Comparison of ENCODE assay signal across 12 cellular contexts in the genomic region with DNA sequence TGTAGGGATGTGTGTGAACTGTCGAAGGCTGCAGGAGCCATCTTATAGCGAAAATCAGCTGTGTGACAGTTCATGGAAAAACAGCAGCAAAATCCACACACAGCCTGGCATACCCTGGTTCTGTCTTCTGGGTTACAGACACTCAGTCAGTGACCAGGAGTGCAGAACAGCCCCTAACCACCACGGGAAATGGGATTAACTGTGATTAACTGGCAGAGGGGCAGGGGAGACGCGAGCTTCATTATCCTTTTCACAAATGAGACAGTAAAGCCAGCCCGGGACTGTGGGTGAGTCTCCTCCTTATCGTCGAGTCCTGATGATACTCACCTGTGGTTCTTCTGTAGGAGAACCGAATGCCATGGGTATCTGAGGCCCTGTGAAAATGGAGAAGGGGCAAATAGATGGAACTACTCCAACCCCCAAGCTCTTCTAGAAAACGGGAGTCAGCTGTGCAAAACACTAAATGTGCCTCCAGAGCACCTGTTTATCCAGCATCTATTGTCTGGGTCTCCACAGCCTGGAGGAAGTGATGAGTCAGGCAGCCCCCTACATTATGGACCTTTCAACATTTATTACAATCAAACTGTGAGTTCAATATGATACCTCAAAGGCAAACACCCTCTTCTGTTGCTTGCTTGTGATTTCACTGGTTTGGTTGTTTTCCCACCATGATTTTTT. TPM values are rescaled to one million over a fixed set of nuclear protein-coding genes. Genes with fewer than 3 reads are reported as not detected.
A peak's percentile ranks its signal among the peaks of the same experiment; 100 is the strongest.
DNase-seq lines count a peak whose midpoint lies in the region; ATAC-seq, FAIRE-seq and TF ChIP-seq lines count a peak whose summit lies in the region.
"Had no signal": no experiment of that assay in that cellular context is flagged by ENCODE, and none has a peak within 500 bp of the region (broad histone marks: within the 10 kb centered on the region; RNA-seq: fewer than 3 reads in every experiment).

No MANE protein-coding gene starts in this region.

- H3K4me1 ChIP-seq in kidney (ENCODE audit: control insufficient read depth in 1 of 2, insufficient read depth in 1 of 2, low read depth in 1 of 2, low read length in 2 of 2) (peaks cover 25 to 29% of the 10 kb centered on the region in 2 donors), stomach (peaks cover 0 to 35% (median 26%) of the 10 kb centered on the region in 4 donors)

- TF ChIP-seq POLR2A in stomach (IDR thresholded peaks at IDR 0.05), result no peak
- TF ChIP-seq POLR2A in GM12892 (IDR thresholded peaks at IDR 0.05; ENCODE audit: low read depth, low read length), result no peak

- 61 to 75% (median 63%) methylated on average over 10 of the region's 10 CpGs for WGBS in stomach, 5 donors

- H3K27me3 ChIP-seq in stomach, result no peaks in the 10 kb centered on the region

- ATAC-seq in T-helper 17 cell, result peak; percentile 18
- no peak for ATAC-seq in HG03159 (IDR thresholded peaks at IDR 0.05; ENCODE audit: unreplicated experiment)
- no peak for ATAC-seq in HG03108 (IDR thresholded peaks at IDR 0.05; ENCODE audit: unreplicated experiment)

- DNase-seq in NCI-H1092 treated with DMSO at 0.1 percent for 48 hours (lab: John Stamatoyannopoulos, UW), result peak; percentile 17
- DNase-seq in NCI-H1092 (lab: John Stamatoyannopoulos, UW), result no peak
- DNase-seq in T-helper 17 cell, result no peak
- no peak for DNase-seq in kidney
- DNase-seq in stomach, result no peak
- DNase-seq in GM12892 (ENCODE audit: insufficient read length), result no peak
- DNase-seq: glutamatergic neuron, NCI-H1694 had no signal

- TF ChIP-seq CTCF in kidney (IDR thresholded peaks at IDR 0.05; ENCODE audit: borderline replicate concordance, extremely low read depth, insufficient read depth), result no peak
- no peak for TF ChIP-seq CTCF in stomach (IDR thresholded peaks at IDR 0.05)

- intact Hi-C loops in kidney (cut with DNase I), result no loop called here
- intact Hi-C loops in stomach (cut with DNase I; ENCODE audit: low total_unique reads), result no loop called here

- peak overlapping the region; percentile 19 to 84 for H3K27ac ChIP-seq in kidney (ENCODE audit: low read depth in 2 of 2, low read length in 2 of 2)
- H3K27ac ChIP-seq in stomach, result peak overlapping the region in 4 of 5 donors; percentile 51 to 80 (median 66)
- H3K27ac ChIP-seq: 22Rv1 had no signal

- TF ChIP-seq EP300 in stomach (IDR thresholded peaks at IDR 0.05), result no peak

- peak overlapping the region; percentile 85 for H3K27ac Mint-ChIP-seq in T-helper 17 cell

- FAIRE-seq in kidney (lab: Jason Lieb, UNC) (no peak), GM12892 (lab: Jason Lieb, UNC) (no peak)

- peak overlapping the region; percentile 5 to 15 for H3K9ac ChIP-seq in kidney (ENCODE audit: low read length in 2 of 2)

- H3K9me3 ChIP-seq in T-helper 17 cell (ENCODE audit: control insufficient read depth, low read length, poor library complexity, severe bottlenecking), result no peaks in the 10 kb centered on the region
- H3K9me3 ChIP-seq in kidney (ENCODE audit: control insufficient read depth in 1 of 2, low read length in 2 of 2), result no peaks in the 10 kb centered on the region
- H3K9me3 ChIP-seq in stomach, result no peaks in the 10 kb centered on the region

- peak overlapping the region in 1 of 2 donors; percentile 3 for H3K4me3 ChIP-seq in kidney (ENCODE audit: low read length in 2 of 2)
- H3K4me3 ChIP-seq in stomach, result no peak overlapping the region

- peak overlapping the region; percentile 80 for H3K4me3 Mint-ChIP-seq in T-helper 17 cell

- H3K36me3 Mint-ChIP-seq in T-helper 17 cell (ENCODE audit: low read depth), result peaks cover 4% of the 10 kb centered on the region

- H3K36me3 ChIP-seq in kidney (ENCODE audit: control insufficient read depth in 1 of 2, insufficient read depth in 2 of 2, low read length in 2 of 2) (no peaks in the 10 kb centered on the region), stomach (no peaks in the 10 kb centered on the region)

- H3K4me1 Mint-ChIP-seq in T-helper 17 cell, result peaks cover 20% of the 10 kb centered on the region

- H3K27me3 Mint-ChIP-seq in T-helper 17 cell, result no peaks in the 10 kb centered on the region

RNA-seq across cellular contexts. Expression of gene LRRFIP1, which starts 9.9 kb away (rescaled TPM):
- total RNA-seq in T-helper 17 cell (100 to 1,000 TPM; 175 to 225 TPM), kidney (204 TPM), stomach (100 to 1,000 TPM; 126 to 201 (median 152) TPM)
- polyA plus RNA-seq in kidney (ENCODE audit: insufficient read depth, low read depth, low replicate concordance) (39.1 TPM), stomach (10 to 100 TPM; 31.6 to 43.7 (median 40.6) TPM)
- polyA plus RNA-seq in GM12892 (2012; ENCODE audit: missing spikeins), result 80.1 TPM

RNA-seq across cellular contexts. Expression of gene RAB17, which starts 26.9 kb away (rescaled TPM):
- total RNA-seq in T-helper 17 cell (not detected), kidney (59.1 TPM), stomach (100 to 1,000 TPM in 2 of 5 donors, 10 to 100 TPM in 2, 1 to 10 TPM in 1; 8.8 to 187 (median 25.6) TPM)
- polyA plus RNA-seq in kidney (ENCODE audit: insufficient read depth, low read depth, low replicate concordance) (151 TPM), stomach (10 to 100 TPM; 38.8 to 83.8 (median 62.9) TPM)
- 2.4 TPM for polyA plus RNA-seq in GM12892 (2012; ENCODE audit: missing spikeins)
- total RNA-seq: G401 had no signal

RNA-seq across cellular contexts. Expression of gene PRLH, which starts 51.1 kb away (rescaled TPM):
- total RNA-seq in T-helper 17 cell (not detected), kidney (not detected), stomach (not detected)
- polyA plus RNA-seq in kidney (ENCODE audit: insufficient read depth, low read depth, low replicate concordance) (not detected), stomach (not detected)
- not detected for polyA plus RNA-seq in GM12892 (2012; ENCODE audit: missing spikeins)
- total RNA-seq: G401 had no signal

Comparison
In these comparisons a context has a peak if more than half of its experiments do, and no peak if none do; other contexts are left out.
1. RNA of gene RAB17, which starts 26.9 kb away (total RNA-seq): 59.1 TPM in kidney (single experiment) and 8.8 to 187 TPM in stomach; not detected in T-helper 17 cell; every median in the first group is over 4 times any median in the second.